17 cellular contexts compared by ENCODE assay signal in the genomic region with DNA sequence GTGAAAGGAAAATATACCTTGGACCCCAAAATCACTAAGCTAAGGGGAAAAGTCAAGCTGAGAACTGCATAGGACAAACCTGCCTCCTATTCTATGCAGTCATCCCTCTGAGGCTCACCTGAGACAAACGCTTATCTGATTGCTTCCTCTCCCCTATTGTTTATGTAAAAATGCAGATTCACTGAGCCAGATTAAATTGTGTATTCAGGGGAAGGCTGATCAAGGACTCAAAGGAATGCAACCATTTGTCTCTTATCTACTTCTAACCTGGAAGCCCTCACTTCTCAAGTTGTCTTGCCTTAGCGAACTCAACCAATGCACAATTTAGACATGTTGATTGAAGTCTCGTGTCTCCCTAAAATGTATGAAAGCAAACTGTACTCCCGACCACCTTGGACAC. TPM values are rescaled to one million over a fixed set of nuclear protein-coding genes. Genes with fewer than 3 reads are reported as not detected.
DNase-seq lines count a peak whose midpoint lies in the region; ATAC-seq and TF ChIP-seq lines count a peak whose summit lies in the region.
"Had no signal": no experiment of that assay in that cellular context is flagged by ENCODE, and none has a peak within 500 bp of the region (broad histone marks: within the 10 kb centered on the region; RNA-seq: fewer than 3 reads in every experiment).

No MANE protein-coding gene starts in this region.

- no peak overlapping the region for H2BK120ac ChIP-seq in IMR-90 (ENCODE audit: low read depth, low read length)

- CTCF ChIA-PET in IMR-90 (lab: Yijun Ruan, JAX), result interaction anchor here (2.4 kb wide), 1 partner anchor 67 kb away, joined by 8 read pairs; no protein-coding TSS in a partner anchor

- no peak for TF ChIP-seq EP300 in tibial nerve (IDR thresholded peaks at IDR 0.05)

- H4K5ac ChIP-seq in IMR-90 (ENCODE audit: low read depth, low read length), result no peak overlapping the region

- H4K91ac ChIP-seq in IMR-90 (ENCODE audit: insufficient read depth, low read depth, low read length), result no peak overlapping the region

- peaks cover 100% of the 10 kb centered on the region for H4K20me1 ChIP-seq in IMR-90 (ENCODE audit: insufficient read depth, low read length)
- H4K20me1 ChIP-seq: BLaER1 treated with 17β-estradiol and CSF1 and Interleukin-3, amounts not matched to agents 10 nM and 100 nM had no signal

- TF ChIP-seq CTCF in IMR-90 (conservative IDR thresholded peaks at IDR 0.05; ENCODE audit: low read depth, low read length) (no peak), endothelial cell (IDR thresholded peaks at IDR 0.05; ENCODE audit: unreplicated experiment) (no peak), osteocyte (IDR thresholded peaks at IDR 0.05) (no peak), tibial nerve (IDR thresholded peaks at IDR 0.05) (no peak)

- H3K27me3 ChIP-seq in IMR-90 (ENCODE audit: control insufficient read depth, insufficient read depth, low read length) (no peaks in the 10 kb centered on the region), tibial nerve (no peaks in the 10 kb centered on the region)
- H3K27me3 ChIP-seq: BLaER1 treated with 17β-estradiol and CSF1 and Interleukin-3, amounts not matched to agents 10 nM and 100 nM; SJCRH30 had no signal

- H3K36me3 Mint-ChIP-seq in endothelial cell (ENCODE audit: low read depth, unreplicated experiment), result peaks cover 52% of the 10 kb centered on the region
- peaks cover 74% of the 10 kb centered on the region for H3K36me3 Mint-ChIP-seq in osteocyte (ENCODE audit: unreplicated experiment)
- H3K36me3 Mint-ChIP-seq: naive B cell had no signal

- ATAC-seq in IMR-90 (ENCODE audit: low read depth) (no peak), GM21825 (IDR thresholded peaks at IDR 0.05; ENCODE audit: unreplicated experiment) (no peak)
- ATAC-seq: HepG2 had no signal

- H3K23ac ChIP-seq in IMR-90 (ENCODE audit: low read depth, low read length), result peak overlapping the region; percentile 59; the same call in 1 of the 2 replicates

- H3K36me3 ChIP-seq in IMR-90 (ENCODE audit: control insufficient read depth, insufficient read depth, low read length) (peaks cover 84% of the 10 kb centered on the region), tibial nerve (peaks cover 0 to 69% (median 12%) of the 10 kb centered on the region in 3 donors)

- no peak for TF ChIP-seq RAD21 in IMR-90 (IDR thresholded peaks at IDR 0.05; ENCODE audit: low read length)

- no peak overlapping the region for H2AK9ac ChIP-seq in IMR-90 (replicated peaks; ENCODE audit: low read depth, low read length, poor library complexity)

- H3K9ac ChIP-seq in IMR-90 (ENCODE audit: low read depth, low read length), result 0 out of 2 replicates have a peak overlapping the region, but pooled peaks have one; percentile 5
- H3K9ac ChIP-seq: BLaER1 treated with 17β-estradiol and CSF1 and Interleukin-3, amounts not matched to agents 10 nM and 100 nM had no signal

- H3K4me3 ChIP-seq in IMR-90 (ENCODE audit: insufficient read depth, low read depth, low read length) (no peak overlapping the region), tibial nerve (no peak overlapping the region)
- H3K4me3 ChIP-seq: BLaER1 treated with 17β-estradiol and CSF1 and Interleukin-3, amounts not matched to agents 10 nM and 100 nM; SJCRH30 had no signal

- H3K9me1 ChIP-seq in IMR-90 (ENCODE audit: insufficient read depth, low read length), result peaks cover 49% of the 10 kb centered on the region

- WGBS in IMR-90 (ENCODE audit: extremely low coverage in 2 of 2, insufficient read length in 1 of 2), 2 experiments, result 100% methylated on average over 2 of the region's 4 CpGs; no CpG with 5 or more reads in 1 of the 2 experiments
- 57 to 63% methylated on average over 4 of the region's 4 CpGs for WGBS in tibial nerve, 2 donors

- POLR2A ChIA-PET in IMR-90 (lab: Charles Lee; ENCODE audit: unreplicated experiment), result no interaction called here

- H3K4me3 Mint-ChIP-seq in endothelial cell (ENCODE audit: unreplicated experiment) (peak overlapping the region; percentile 11), osteocyte (ENCODE audit: unreplicated experiment) (no peak overlapping the region)
- H3K4me3 Mint-ChIP-seq: activated CD4-positive, alpha-beta T cell treated with anti-CD3 and anti-CD28 coated beads, Interleukin-2, amount 10 ng/mL, durations not matched to agents 7 days and 5 days; brain; naive B cell had no signal

- dilution Hi-C loops in IMR-90 (cut with HindIII; ENCODE audit: low sequenced_read_pairs, unreplicated experiment), result no loop called here

- 0 out of 2 replicates have a peak overlapping the region, but pooled peaks have one; percentile 10 for H3K56ac ChIP-seq in IMR-90 (ENCODE audit: extremely low read depth, insufficient read depth, low read length)

- no peak overlapping the region for H3K4me2 ChIP-seq in IMR-90 (ENCODE audit: low read depth, low read length)

- H2AK5ac ChIP-seq in IMR-90 (ENCODE audit: low read depth, low read length), result no peak overlapping the region; the same call in 1 of the 2 replicates

- H4K8ac ChIP-seq in IMR-90 (ENCODE audit: low read depth in 2 of 2, low read length in 2 of 2), result peak overlapping the region in 1 of 2 experiments; percentile 11; a peak in 1 of 4 replicates

- H3K27ac ChIP-seq in IMR-90 (ENCODE audit: insufficient read depth, low read length), result peak overlapping the region; percentile 71; the same call in 1 of the 2 replicates
- peak overlapping the region; percentile 63 to 95 (median 78) for H3K27ac ChIP-seq in tibial nerve
- H3K27ac ChIP-seq: SJCRH30 had no signal

- no peak overlapping the region for H3K18ac ChIP-seq in IMR-90 (ENCODE audit: low read depth, low read length)

- in situ Hi-C loops in IMR-90 (cut with MboI; ENCODE audit: low sequenced_read_pairs), result no loop called here

- H3K4ac ChIP-seq in IMR-90 (ENCODE audit: low read depth, low read length), result no peak overlapping the region

- H3K4me1 Mint-ChIP-seq in endothelial cell (ENCODE audit: unreplicated experiment), result peaks cover 65% of the 10 kb centered on the region
- H3K4me1 Mint-ChIP-seq in osteocyte (ENCODE audit: unreplicated experiment), result peaks cover 82% of the 10 kb centered on the region
- H3K4me1 Mint-ChIP-seq: activated CD4-positive, alpha-beta T cell treated with anti-CD3 and anti-CD28 coated beads, Interleukin-2, amount 10 ng/mL, durations not matched to agents 7 days and 5 days; naive B cell had no signal

- H3K27ac Mint-ChIP-seq in endothelial cell (ENCODE audit: unreplicated experiment), result peak overlapping the region; percentile 3
- H3K27ac Mint-ChIP-seq in osteocyte (ENCODE audit: unreplicated experiment), result peak overlapping the region; percentile 58
- H3K27ac Mint-ChIP-seq: activated CD4-positive, alpha-beta T cell treated with anti-CD3 and anti-CD28 coated beads, Interleukin-2, amount 10 ng/mL, durations not matched to agents 7 days and 5 days; naive B cell had no signal

- peak overlapping the region; percentile 51 for H2BK5ac ChIP-seq in IMR-90 (ENCODE audit: low read depth, low read length, poor library complexity, severe bottlenecking)

- H2BK20ac ChIP-seq in IMR-90 (ENCODE audit: low read depth, low read length), result no peak overlapping the region

- H3K27me3 Mint-ChIP-seq in endothelial cell (ENCODE audit: unreplicated experiment), result peaks cover 6% of the 10 kb centered on the region
- H3K27me3 Mint-ChIP-seq in osteocyte (ENCODE audit: unreplicated experiment), result no peaks in the 10 kb centered on the region
- H3K27me3 Mint-ChIP-seq: brain, naive B cell had no signal

- intact Hi-C loops in IMR-90 (cut with micrococcal nuclease), result no loop called here

- no peaks in the 10 kb centered on the region for H3K9me3 ChIP-seq in IMR-90 (ENCODE audit: control insufficient read depth, insufficient read depth, low read length)
- no peaks in the 10 kb centered on the region for H3K9me3 ChIP-seq in tibial nerve
- H3K9me3 ChIP-seq: SJCRH30 had no signal

- H3K14ac ChIP-seq in IMR-90 (replicated peaks; ENCODE audit: low read depth, low read length), result no peak overlapping the region

- no peak overlapping the region for H2AFZ ChIP-seq in IMR-90 (replicated peaks; ENCODE audit: low read length, poor library complexity)

- H3K79me1 ChIP-seq in IMR-90 (ENCODE audit: low read depth in 1 of 2, low read length in 2 of 2), result peaks cover 48 to 95% of the 10 kb centered on the region in 2 experiments

- BruUV-seq in IMR-90 (replicated peaks; lab: Mats Ljungman, UMichigan), result no TSS peak

- no peak for DNase-seq in IMR-90
- DNase-seq in endothelial cell (ENCODE audit: low spot score), result no peak
- DNase-seq in osteocyte (ENCODE audit: extremely low spot score, unreplicated experiment), result no peak
- DNase-seq in tibial nerve (ENCODE audit: low spot score in 2 of 2), result no peak
- DNase-seq in inferior parietal cortex (ENCODE audit: extremely low spot score), result no peak
- DNase-seq in amygdala (lab: John Stamatoyannopoulos, UW), result no peak
- no peak for DNase-seq in midbrain (lab: John Stamatoyannopoulos, UW)
- DNase-seq: activated CD4-positive, alpha-beta T cell treated with anti-CD3 and anti-CD28 coated beads, Interleukin-2, amount 10 ng/mL, durations not matched to agents 7 days and 5 days; activated naive CD4-positive, alpha-beta T cell treated with Interleukin-2 at 50 U/mL for 16 hours; naive B cell; NCI-H2029 treated with DMSO at 0.1 percent for 48 hours; NCI-H524; SJCRH30 had no signal

- H3K4me1 ChIP-seq in IMR-90 (ENCODE audit: control insufficient read depth, insufficient read depth, low read length) (peaks cover 61% of the 10 kb centered on the region), tibial nerve (peaks cover 4 to 100% (median 76%) of the 10 kb centered on the region in 4 donors)

- TF ChIP-seq POLR2A in IMR-90 (IDR thresholded peaks at IDR 0.05; ENCODE audit: low read depth, low read length) (no peak), tibial nerve (IDR thresholded peaks at IDR 0.05) (no peak)

- H2BK15ac ChIP-seq in IMR-90 (ENCODE audit: low read depth, low read length), result no peak overlapping the region

- no peaks in the 10 kb centered on the region for H3K9me3 Mint-ChIP-seq in endothelial cell (ENCODE audit: unreplicated experiment)
- H3K9me3 Mint-ChIP-seq in osteocyte (ENCODE audit: unreplicated experiment), result no peaks in the 10 kb centered on the region
- H3K9me3 Mint-ChIP-seq: activated CD4-positive, alpha-beta T cell treated with anti-CD3 and anti-CD28 coated beads, Interleukin-2, amount 10 ng/mL, durations not matched to agents 7 days and 5 days; brain; naive B cell had no signal

TF ChIP-seq in IMR-90, 13 proteins besides CTCF, POLR2A, EP300 and RAD21 (continues in another document):
- TF ChIP-seq MAZ (IDR thresholded peaks at IDR 0.05; ENCODE audit: borderline replicate concordance, low read depth, low read length) (no peak), FOS (IDR thresholded peaks at IDR 0.05; ENCODE audit: low read depth, low read length) (no peak), MAFK (IDR thresholded peaks at IDR 0.05; ENCODE audit: low read depth, low read length) (no peak), MXI1 (IDR thresholded peaks at IDR 0.05; ENCODE audit: borderline replicate concordance, low read depth, low read length) (no peak), BHLHE40 (IDR thresholded peaks at IDR 0.05; ENCODE audit: low read depth, low read length) (no peak)

RNA-seq across cellular contexts. Expression of a gene that starts 13.3 kb away (rescaled TPM):
- total RNA-seq in IMR-90 (2012; rRNA removed) (1,186 and 1,450 TPM in 2 replicates), endothelial cell (ENCODE audit: unreplicated experiment) (1,214 TPM), osteocyte (9,466 and 10,195 TPM in 2 replicates), tibial nerve (1,000 to 10,000 TPM in 3 of 4 donors, 100 to 1,000 TPM in 1; 918 to 2,129 (median 1,501) TPM)
- 4,692 and 5,281 TPM in 2 replicates for polyA plus RNA-seq in IMR-90 (2012; rRNA removed)
- 1,755 and 1,772 TPM in 2 replicates for polyA plus RNA-seq in IMR-90 (2012; cell fraction: cytosol; rRNA removed)
- 949 and 1,641 TPM in 2 replicates for polyA plus RNA-seq in IMR-90 (2012; cell fraction: nucleus; rRNA removed; ENCODE audit: low replicate concordance)
